8 cellular contexts compared by ENCODE assay signal in the genomic region with DNA sequence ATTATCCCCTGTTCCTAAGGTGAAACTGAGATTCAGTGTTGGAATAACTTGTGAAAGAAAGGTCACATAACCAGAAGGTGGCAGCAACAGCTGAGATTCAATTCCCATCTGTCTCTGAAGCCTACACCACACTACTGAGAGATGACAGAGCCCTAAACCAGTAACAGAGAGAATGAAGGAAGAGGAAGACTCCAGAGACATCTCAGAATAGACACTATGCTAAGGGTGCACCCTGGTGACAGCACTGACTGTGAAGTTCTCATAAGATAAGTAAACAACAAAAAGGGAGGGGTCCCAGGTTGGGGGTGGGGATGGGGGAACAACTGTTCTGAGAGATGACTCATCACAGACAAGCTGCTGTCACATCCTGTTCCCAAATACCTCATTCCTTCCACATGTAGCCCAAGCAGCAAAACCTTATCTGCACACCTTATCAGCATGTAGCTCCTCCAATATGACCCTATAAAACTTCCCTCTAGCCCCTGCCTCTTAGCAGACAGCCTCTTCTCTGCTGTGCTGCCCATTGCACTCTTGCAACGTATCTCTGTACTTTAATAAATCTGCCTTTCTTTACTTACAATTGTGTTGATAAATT. TPM values are rescaled to one million over a fixed set of nuclear protein-coding genes. Genes with fewer than 3 reads are reported as not detected.
DNase-seq lines count a peak whose midpoint lies in the region; ATAC-seq and TF ChIP-seq lines count a peak whose summit lies in the region.

No MANE protein-coding gene starts in this region.

- peak in 1 of 7 experiments; percentile 25 for DNase-seq in CD8-positive, alpha-beta T cell
- DNase-seq in HS-5 (ENCODE audit: low read depth) (peak; percentile 20), WERI-Rb-1 (peak; percentile 21), hepatic stellate cell (ENCODE audit: low spot score) (peak; percentile 25), NCI-H345 treated with DMSO at 0.1 percent for 48 hours (lab: John Stamatoyannopoulos, UW; ENCODE audit: unreplicated experiment) (no peak), DMS153 (lab: John Stamatoyannopoulos, UW) (no peak), NCI-H2196 treated with DMSO at 0.1 percent for 48 hours (lab: John Stamatoyannopoulos, UW; ENCODE audit: unreplicated experiment) (no peak), LoVo (ENCODE audit: low spot score) (no peak)

- CTCF ChIA-PET in CD8-positive, alpha-beta T cell (lab: Charles Lee), result interaction anchor here (1.5 kb wide), 1 partner anchor 10 kb away, joined by 3 read pairs; no protein-coding TSS in a partner anchor

- no peak overlapping the region for H3K4me3 Mint-ChIP-seq in CD8-positive, alpha-beta T cell

- H3K9me3 ChIP-seq in CD8-positive, alpha-beta T cell (ENCODE audit: low read length), result peaks cover 17% of the 10 kb centered on the region
- no peaks in the 10 kb centered on the region for H3K9me3 ChIP-seq in WERI-Rb-1 (ENCODE audit: severe bottlenecking)

- H3K4me1 Mint-ChIP-seq in CD8-positive, alpha-beta T cell (ENCODE audit: low read depth), result peaks cover 2% of the 10 kb centered on the region

- no peaks in the 10 kb centered on the region for H3K4me1 ChIP-seq in CD8-positive, alpha-beta T cell (ENCODE audit: insufficient read depth, low read length)

- no peaks in the 10 kb centered on the region for H3K36me3 ChIP-seq in CD8-positive, alpha-beta T cell (ENCODE audit: insufficient read depth, low read length)
- no peaks in the 10 kb centered on the region for H3K36me3 ChIP-seq in WERI-Rb-1

- POLR2A ChIA-PET in CD8-positive, alpha-beta T cell (lab: Charles Lee), result no interaction called here

- no peak overlapping the region for H3K27ac Mint-ChIP-seq in CD8-positive, alpha-beta T cell

- H3K27ac ChIP-seq in CD8-positive, alpha-beta T cell (ENCODE audit: low read depth, low read length), result no peak overlapping the region
- H3K27ac ChIP-seq in WERI-Rb-1, result no peak overlapping the region

- ATAC-seq in CD8-positive, alpha-beta T cell, result peak; percentile 59

- peaks cover 20% of the 10 kb centered on the region for H3K9me3 Mint-ChIP-seq in CD8-positive, alpha-beta T cell

- intact Hi-C loops in CD8-positive, alpha-beta T cell (cut with DNase I, micrococcal nuclease), result loop anchor here in 1 of 2 experiments (5.0 to 10.0 kb wide), 2 partner anchors 131 to 796 kb away; no protein-coding TSS in a partner anchor

- peaks cover 22% of the 10 kb centered on the region for H3K27me3 Mint-ChIP-seq in CD8-positive, alpha-beta T cell (ENCODE audit: low read depth)

- no peak overlapping the region for H3K4me3 ChIP-seq in CD8-positive, alpha-beta T cell (ENCODE audit: low read depth, low read length)
- no peak overlapping the region for H3K4me3 ChIP-seq in WERI-Rb-1 (ENCODE audit: low read depth, low read length)

- H3K36me3 Mint-ChIP-seq in CD8-positive, alpha-beta T cell, result peaks cover 3% of the 10 kb centered on the region

- no peak for TF ChIP-seq CTCF in CD8-positive, alpha-beta T cell (IDR thresholded peaks at IDR 0.05)
- TF ChIP-seq CTCF in WERI-Rb-1 (IDR thresholded peaks at IDR 0.05; ENCODE audit: low read depth, low read length), result peak; percentile 33; the same call in 1 of the 2 replicates

- no peaks in the 10 kb centered on the region for H3K27me3 ChIP-seq in CD8-positive, alpha-beta T cell (ENCODE audit: insufficient read depth, low read length)
- H3K27me3 ChIP-seq in WERI-Rb-1 (ENCODE audit: insufficient read depth, low read depth, severe bottlenecking), result no peaks in the 10 kb centered on the region

RNA-seq across cellular contexts. Expression of a gene that starts 46.5 kb away (rescaled TPM):
- total RNA-seq in CD8-positive, alpha-beta T cell, result 1 to 10 TPM; 1.7 to 2.2 TPM

RNA-seq across cellular contexts. Expression of a gene that starts 57.8 kb away (rescaled TPM):
- not detected for total RNA-seq in CD8-positive, alpha-beta T cell

RNA-seq across cellular contexts. Expression of a gene that starts 58.8 kb away (rescaled TPM):
- total RNA-seq in CD8-positive, alpha-beta T cell, result 10 to 100 TPM; 34.0 to 35.1 TPM

RNA-seq across cellular contexts. Expression of a gene that starts 59.8 kb away (rescaled TPM):
- under 1 TPM; 0.36 to 0.41 TPM for total RNA-seq in CD8-positive, alpha-beta T cell

Comparison
In these comparisons a context has a peak if more than half of its experiments do, and no peak if none do; other contexts are left out.
1. DNase-seq: peak in HS-5 (single experiment), WERI-Rb-1 (single experiment) and hepatic stellate cell (single experiment); none in NCI-H345 treated with DMSO at 0.1 percent for 48 hours (single experiment), DMS153 (single experiment), NCI-H2196 treated with DMSO at 0.1 percent for 48 hours (single experiment) and LoVo (single experiment).